In the genomic region with DNA sequence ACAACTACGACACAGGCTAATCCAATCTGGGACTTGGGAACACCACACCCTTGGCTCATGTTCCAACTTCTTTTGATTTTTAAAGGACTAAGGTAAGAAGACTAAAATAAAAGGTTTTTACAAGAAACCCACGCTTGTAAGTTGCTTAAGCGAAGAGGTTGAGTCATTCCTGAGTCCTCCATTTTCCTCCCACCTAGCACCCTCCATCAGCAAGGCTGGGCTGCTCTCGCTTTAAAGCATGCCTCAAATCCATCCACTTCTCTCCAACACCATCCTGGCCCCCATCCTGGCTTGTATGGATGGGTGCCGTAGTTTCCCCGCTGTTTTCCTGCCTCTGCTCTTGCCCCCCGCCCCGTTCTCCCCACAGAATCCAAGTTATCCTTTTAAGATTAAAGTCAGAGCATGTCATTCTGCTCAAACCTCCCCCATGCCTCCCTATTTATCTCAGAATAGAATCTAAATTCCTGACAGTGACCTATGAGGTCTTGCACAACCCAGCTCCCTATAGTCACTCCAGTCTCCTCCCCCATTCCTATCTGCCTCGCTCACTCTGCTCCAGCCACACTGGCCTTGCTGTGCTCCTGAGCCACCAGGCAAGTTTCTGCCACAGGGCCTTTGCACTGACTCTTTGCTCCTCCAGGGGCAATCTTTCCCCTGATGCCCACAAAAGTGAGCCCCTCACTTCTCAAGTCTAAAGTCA, we compare ENCODE assay signal across 11 cellular contexts. TPM values are rescaled to one million over a fixed set of nuclear protein-coding genes. Genes with fewer than 3 reads are reported as not detected.
A peak's percentile ranks its signal among the peaks of the same experiment; 100 is the strongest.
DNase-seq lines count a peak whose midpoint lies in the region; ATAC-seq, FAIRE-seq and TF ChIP-seq lines count a peak whose summit lies in the region.
"Had no signal": no experiment of that assay in that cellular context is flagged by ENCODE, and none has a peak within 500 bp of the region (broad histone marks: within the 10 kb centered on the region; RNA-seq: fewer than 3 reads in every experiment).

No MANE protein-coding gene starts in this region.

- WGBS in endodermal cell (ENCODE audit: insufficient coverage in 1 of 2, insufficient read length in 1 of 2), 2 experiments = 87 to 94% methylated on average over 3 to 9 of the region's 9 CpGs

- no peak for FAIRE-seq in GM12891 (lab: Jason Lieb, UNC)

- H3K27me3 Mint-ChIP-seq in endodermal cell (ENCODE audit: insufficient read depth) = no peaks in the 10 kb centered on the region
- peaks cover 8% of the 10 kb centered on the region for H3K27me3 Mint-ChIP-seq in nephron progenitor cell (ENCODE audit: low read depth, poor library complexity)

- H3K36me3 ChIP-seq in endodermal cell (ENCODE audit: control insufficient read depth, insufficient read depth, low read length) = no peaks in the 10 kb centered on the region
- H3K36me3 ChIP-seq: SJCRH30, tibial artery had no signal

- H3K4me3 Mint-ChIP-seq in endodermal cell = no peak overlapping the region
- no peak overlapping the region for H3K4me3 Mint-ChIP-seq in nephron progenitor cell
- H3K4me3 Mint-ChIP-seq: neural crest cell had no signal

- TF ChIP-seq POLR2A in GM12891 (IDR thresholded peaks at IDR 0.05; ENCODE audit: low read depth, low read length) = no peak

- peaks cover 10% of the 10 kb centered on the region for H3K9me3 ChIP-seq in endodermal cell (ENCODE audit: control insufficient read depth, low read length)
- H3K9me3 ChIP-seq: SJCRH30, tibial artery had no signal

- no peak for ATAC-seq in HG02884 (IDR thresholded peaks at IDR 0.05; ENCODE audit: unreplicated experiment)

- TF ChIP-seq CTCF in endodermal cell (conservative IDR thresholded peaks at IDR 0.05) = no peak
- no peak for TF ChIP-seq CTCF in nephron progenitor cell (IDR thresholded peaks at IDR 0.05)

- H3K9me3 Mint-ChIP-seq in endodermal cell (peaks cover 10% of the 10 kb centered on the region), nephron progenitor cell (peaks cover 4% of the 10 kb centered on the region)

- peaks cover 8% of the 10 kb centered on the region for H3K36me3 Mint-ChIP-seq in endodermal cell (ENCODE audit: low read depth)
- H3K36me3 Mint-ChIP-seq in nephron progenitor cell (ENCODE audit: low read depth) = no peaks in the 10 kb centered on the region

- H3K27ac Mint-ChIP-seq in endodermal cell (peak overlapping the region; percentile 84), nephron progenitor cell (peak overlapping the region; percentile 73)

- no peak overlapping the region for H3K4me3 ChIP-seq in endodermal cell (ENCODE audit: low read length)
- H3K4me3 ChIP-seq: SJCRH30, tibial artery had no signal

- H3K27ac ChIP-seq in endodermal cell (ENCODE audit: low read depth, low read length) = no peak overlapping the region
- H3K27ac ChIP-seq: SJCRH30, tibial artery had no signal

- H3K4me1 Mint-ChIP-seq in endodermal cell (peaks cover 42% of the 10 kb centered on the region), nephron progenitor cell (peaks cover 72% of the 10 kb centered on the region)

- no peak overlapping the region for H3K9ac ChIP-seq in endodermal cell (ENCODE audit: extremely low read depth, low read length, poor library complexity, severe bottlenecking)

- H3K27me3 ChIP-seq in endodermal cell (ENCODE audit: control insufficient read depth, insufficient read depth, low read length, poor library complexity, severe bottlenecking) = no peaks in the 10 kb centered on the region
- H3K27me3 ChIP-seq: SJCRH30, tibial artery had no signal

- peaks cover 17% of the 10 kb centered on the region for H3K4me1 ChIP-seq in endodermal cell (ENCODE audit: control insufficient read depth, insufficient read depth, low read length)

- DNase-seq in EH (ENCODE audit: low read depth) (peak; percentile 98), NCI-H460 (ENCODE audit: extremely low read depth, low read depth) (peak; percentile 75), endodermal cell (no peak), nephron progenitor cell (no peak), NCI-H524 (lab: John Stamatoyannopoulos, UW) (no peak), DMS114 treated with DMSO at 0.1 percent for 48 hours (lab: John Stamatoyannopoulos, UW; ENCODE audit: unreplicated experiment) (no peak), GM12891 (ENCODE audit: insufficient read length, low spot score) (no peak)
- DNase-seq: SJCRH30, tibial artery had no signal

TF ChIP-seq in GM12891, 5 proteins besides CTCF, POLR2A, EP300 and RAD21:
- TF ChIP-seq POU2F2 (IDR thresholded peaks at IDR 0.05; ENCODE audit: low read depth, low read length) (no peak), POLR2AphosphoS5 (IDR thresholded peaks at IDR 0.05; ENCODE audit: low read depth, low read length) (no peak), SPI1 (IDR thresholded peaks at IDR 0.05; ENCODE audit: low read depth, low read length) (no peak), TAF1 (IDR thresholded peaks at IDR 0.05; ENCODE audit: low read depth, low read length) (no peak), PAX5 (IDR thresholded peaks at IDR 0.05; ENCODE audit: insufficient read depth, low read length, severe bottlenecking) (no peak)

RNA-seq across cellular contexts. Expression of gene SCARB1, which starts 34.5 kb away (rescaled TPM):
- total RNA-seq in NCI-H460 (2014; rRNA removed; shearing (Covaris generic)) = 103 and 115 TPM in 2 replicates
- 436 and 554 TPM in 2 replicates for polyA plus RNA-seq in NCI-H460 (2014; cell fraction: nucleus; rRNA removed)
- 10 to 100 TPM; 33.0 to 36.2 TPM for total RNA-seq in endodermal cell
- 26.1 TPM for polyA plus RNA-seq in endodermal cell (2013, experiment 1 of 2)
- polyA plus RNA-seq in endodermal cell (2013, experiment 2 of 2) = 30.2 TPM
- 93.0 TPM for polyA plus RNA-seq in GM12891 (2012; ENCODE audit: low read depth, missing spikeins)

Comparison
In these comparisons a context has a peak if more than half of its experiments do, and no peak if none do; other contexts are left out.
1. DNase-seq: peak in EH (single experiment) and NCI-H460 (single experiment); none in endodermal cell (single experiment), nephron progenitor cell (single experiment), NCI-H524 (0 of 2), DMS114 treated with DMSO at 0.1 percent for 48 hours (single experiment) and GM12891 (single experiment).